10 cellular contexts compared by ENCODE assay signal in genomic region chr19:48487944-48488343, GRCh38. TPM values are rescaled to one million over a fixed set of nuclear protein-coding genes. Genes with fewer than 3 reads are reported as not detected.
DNase-seq lines count a peak whose midpoint lies in the region; ATAC-seq and TF ChIP-seq lines count a peak whose summit lies in the region.
"Had no signal": no experiment of that assay in that cellular context is flagged by ENCODE, and none has a peak within 500 bp of the region (broad histone marks: within the 10 kb centered on the region; RNA-seq: fewer than 3 reads in every experiment).

No MANE protein-coding gene starts in this region.

- DNase-seq in 8988T (peak; percentile 90), chondrocyte (ENCODE audit: low spot score) (no peak), right lobe of liver (peak in 1 of 3 donors; percentile 84), NCI-H748 (lab: John Stamatoyannopoulos, UW; ENCODE audit: unreplicated experiment) (no peak), NCI-H146 treated with DMSO at 0.1 percent for 48 hours (lab: John Stamatoyannopoulos, UW; ENCODE audit: unreplicated experiment) (no peak), foreskin melanocyte (no peak), HuH-7 (ENCODE audit: low spot score) (no peak)
- DNase-seq: stimulated activated naive B cell treated with anti-CD40 and anti-IgM and Interleukin-4, amounts not matched to agents 10 μg/mL and 1 μg/mL and 100 μg/mL, for 72 hours had no signal

- no peak for TF ChIP-seq RAD21 in Ishikawa (IDR thresholded peaks at IDR 0.05; ENCODE audit: low read depth)

- no peaks in the 10 kb centered on the region for H3K4me1 ChIP-seq in right lobe of liver

- peaks cover 4% of the 10 kb centered on the region for H3K27me3 Mint-ChIP-seq in chondrocyte (ENCODE audit: low read depth)

- peak in 3 of 4 donors; percentile 40 to 67 (median 50) for ATAC-seq in right lobe of liver
- ATAC-seq: stimulated activated naive B cell treated with anti-CD40 and anti-IgM and Interleukin-4, amounts not matched to agents 10 μg/mL and 1 μg/mL and 100 μg/mL, for 72 hours had no signal

- peak overlapping the region; percentile 95 for H3K27ac Mint-ChIP-seq in chondrocyte (ENCODE audit: unreplicated experiment)

- intact Hi-C loops in right lobe of liver (cut with DNase I), result no loop called here

- no peaks in the 10 kb centered on the region for H3K9me3 Mint-ChIP-seq in chondrocyte (ENCODE audit: low read depth)

- no peaks in the 10 kb centered on the region for H3K9me3 ChIP-seq in right lobe of liver
- H3K9me3 ChIP-seq: BLaER1 treated with 17β-estradiol and CSF1 and Interleukin-3, amounts not matched to agents 10 nM and 100 nM had no signal

- TF ChIP-seq POLR2A in right lobe of liver (IDR thresholded peaks at IDR 0.05), result no peak

- no peaks in the 10 kb centered on the region for H3K36me3 Mint-ChIP-seq in chondrocyte (ENCODE audit: low read depth)

- H3K4me3 ChIP-seq in right lobe of liver, result no peak overlapping the region
- H3K4me3 ChIP-seq: BLaER1 treated with 17β-estradiol and CSF1 and Interleukin-3, amounts not matched to agents 10 nM and 100 nM had no signal

- peak; percentile 56; the same call in 1 of the 2 replicates for TF ChIP-seq EP300 in Ishikawa (IDR thresholded peaks at IDR 0.05; ENCODE audit: borderline replicate concordance)

- no peaks in the 10 kb centered on the region for H3K36me3 ChIP-seq in right lobe of liver
- H3K36me3 ChIP-seq: BLaER1 treated with 17β-estradiol and CSF1 and Interleukin-3, amounts not matched to agents 10 nM and 100 nM had no signal

- H3K27ac ChIP-seq in right lobe of liver, result no peak overlapping the region
- H3K27ac ChIP-seq: BLaER1 treated with 17β-estradiol and CSF1 and Interleukin-3, amounts not matched to agents 10 nM and 100 nM had no signal

- no peak for TF ChIP-seq CTCF in chondrocyte (IDR thresholded peaks at IDR 0.05)
- TF ChIP-seq CTCF in right lobe of liver (IDR thresholded peaks at IDR 0.05), result no peak

- peak overlapping the region; percentile 33 for H3K4me3 Mint-ChIP-seq in chondrocyte (ENCODE audit: unreplicated experiment)
- H3K4me3 Mint-ChIP-seq: stimulated activated naive B cell treated with anti-CD40 and anti-IgM and Interleukin-4, amounts not matched to agents 10 μg/mL and 1 μg/mL and 100 μg/mL, for 72 hours had no signal

- WGBS in right lobe of liver (ENCODE audit: insufficient coverage, low coverage, low lambda C conversion rate, missing lambda C conversion rate), result 76% methylated on average over 4 of the region's 8 CpGs

- H3K4me1 Mint-ChIP-seq in chondrocyte (ENCODE audit: low read depth), result peaks cover 58% of the 10 kb centered on the region

- no peaks in the 10 kb centered on the region for H3K27me3 ChIP-seq in right lobe of liver

TF ChIP-seq in Ishikawa, 13 proteins besides CTCF, POLR2A, EP300 and RAD21:
- TF ChIP-seq NFIC (IDR thresholded peaks at IDR 0.05) (peak; percentile 96), USF1 (IDR thresholded peaks at IDR 0.05) (no peak), CEBPB (IDR thresholded peaks at IDR 0.05) (no peak), CREB1 (IDR thresholded peaks at IDR 0.05; ENCODE audit: low read depth) (no peak), YY1 (IDR thresholded peaks at IDR 0.05; ENCODE audit: low read depth) (no peak), FOXM1 (IDR thresholded peaks at IDR 0.05; ENCODE audit: borderline replicate concordance, low read depth) (no peak), TEAD4 (IDR thresholded peaks at IDR 0.05) (peak; percentile 94), EGR1 (IDR thresholded peaks at IDR 0.05) (no peak), ZBTB7A (IDR thresholded peaks at IDR 0.05; ENCODE audit: low read depth) (0 out of 2 replicates have a peak, but pooled peaks have one; percentile 30), TCF12 (IDR thresholded peaks at IDR 0.05; ENCODE audit: low read depth) (peak; percentile 59; the same call in 1 of the 2 replicates), TAF1 (IDR thresholded peaks at IDR 0.05; ENCODE audit: low read depth) (no peak)
- TF ChIP-seq, protein P1, sequence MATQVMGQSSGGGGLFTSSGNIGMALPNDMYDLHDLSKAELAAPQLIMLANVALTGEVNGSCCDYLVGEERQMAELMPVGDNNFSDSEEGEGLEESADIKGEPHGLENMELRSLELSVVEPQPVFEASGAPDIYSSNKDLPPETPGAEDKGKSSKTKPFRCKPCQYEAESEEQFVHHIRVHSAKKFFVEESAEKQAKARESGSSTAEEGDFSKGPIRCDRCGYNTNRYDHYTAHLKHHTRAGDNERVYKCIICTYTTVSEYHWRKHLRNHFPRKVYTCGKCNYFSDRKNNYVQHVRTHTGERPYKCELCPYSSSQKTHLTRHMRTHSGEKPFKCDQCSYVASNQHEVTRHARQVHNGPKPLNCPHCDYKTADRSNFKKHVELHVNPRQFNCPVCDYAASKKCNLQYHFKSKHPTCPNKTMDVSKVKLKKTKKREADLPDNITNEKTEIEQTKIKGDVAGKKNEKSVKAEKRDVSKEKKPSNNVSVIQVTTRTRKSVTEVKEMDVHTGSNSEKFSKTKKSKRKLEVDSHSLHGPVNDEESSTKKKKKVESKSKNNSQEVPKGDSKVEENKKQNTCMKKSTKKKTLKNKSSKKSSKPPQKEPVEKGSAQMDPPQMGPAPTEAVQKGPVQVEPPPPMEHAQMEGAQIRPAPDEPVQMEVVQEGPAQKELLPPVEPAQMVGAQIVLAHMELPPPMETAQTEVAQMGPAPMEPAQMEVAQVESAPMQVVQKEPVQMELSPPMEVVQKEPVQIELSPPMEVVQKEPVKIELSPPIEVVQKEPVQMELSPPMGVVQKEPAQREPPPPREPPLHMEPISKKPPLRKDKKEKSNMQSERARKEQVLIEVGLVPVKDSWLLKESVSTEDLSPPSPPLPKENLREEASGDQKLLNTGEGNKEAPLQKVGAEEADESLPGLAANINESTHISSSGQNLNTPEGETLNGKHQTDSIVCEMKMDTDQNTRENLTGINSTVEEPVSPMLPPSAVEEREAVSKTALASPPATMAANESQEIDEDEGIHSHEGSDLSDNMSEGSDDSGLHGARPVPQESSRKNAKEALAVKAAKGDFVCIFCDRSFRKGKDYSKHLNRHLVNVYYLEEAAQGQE (IDR thresholded peaks at IDR 0.05; ENCODE audit: low read depth), result no peak

RNA-seq across cellular contexts. Expression of gene CYTH2, which starts 18.8 kb away (rescaled TPM):
- total RNA-seq in chondrocyte (68.7 to 76.7 TPM (median 69.9 TPM) in 3 replicates), right lobe of liver (10 to 100 TPM in 5 of 6 experiments, 1 to 10 TPM in 1; 7.7 to 22.7 (median 13.5) TPM)

RNA-seq across cellular contexts. Expression of gene LMTK3, which starts 23.7 kb away (rescaled TPM):
- total RNA-seq in chondrocyte, result 0.48 to 0.67 TPM (median 0.54 TPM) in 3 replicates
- under 1 TPM in 5 of 6 experiments, not detected in 1; 0.09 to 0.31 (median 0.12) TPM for total RNA-seq in right lobe of liver

RNA-seq across cellular contexts. Expression of gene KCNJ14, which starts 32.6 kb away (rescaled TPM):
- 0.90 to 1.1 TPM (median 0.95 TPM) in 3 replicates for total RNA-seq in chondrocyte
- under 1 TPM; 0.22 to 0.44 (median 0.31) TPM for total RNA-seq in right lobe of liver

RNA-seq across cellular contexts. Expression of gene GRWD1, which starts 42.2 kb away (rescaled TPM):
- total RNA-seq in chondrocyte (20.7 to 31.8 TPM (median 23.6 TPM) in 3 replicates), right lobe of liver (10 to 100 TPM; 14.7 to 31.0 (median 17.6) TPM)
